22 cellular contexts compared by ENCODE assay signal in the genomic region with DNA sequence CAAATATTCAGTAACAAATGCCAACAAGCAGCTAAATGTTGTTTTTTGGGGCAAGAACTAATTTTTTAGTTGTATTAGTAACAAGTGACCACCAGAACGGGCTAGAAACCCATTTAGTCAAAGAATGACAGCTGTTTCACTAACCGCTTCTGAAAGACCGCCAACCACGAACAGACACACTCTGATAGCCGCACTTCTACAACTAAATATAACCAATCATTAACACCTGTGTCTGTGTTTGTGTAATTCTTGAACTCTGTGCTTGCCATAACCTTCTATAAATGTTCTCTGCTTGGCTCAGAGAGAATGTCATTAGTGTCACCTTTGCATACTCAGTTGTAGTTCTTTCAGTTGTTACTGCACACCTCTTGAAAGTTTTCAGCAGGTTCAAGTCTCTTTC.
DNase-seq lines count a peak whose midpoint lies in the region; ATAC-seq and TF ChIP-seq lines count a peak whose summit lies in the region.
"Had no signal": no experiment of that assay in that cellular context is flagged by ENCODE, and none has a peak within 500 bp of the region (broad histone marks: within the 10 kb centered on the region; RNA-seq: fewer than 3 reads in every experiment).

No MANE protein-coding gene starts in this region.

- H3K9ac ChIP-seq in MM.1S (ENCODE audit: low read length), result peak overlapping the region; percentile 46
- H3K9ac ChIP-seq in mammary epithelial cell (ENCODE audit: insufficient read depth, low read length), result no peak overlapping the region
- H3K9ac ChIP-seq: GM23248 had no signal

- DNase-seq in left ventricle myocardium superior (no peak), left ventricle myocardium inferior (no peak), MM.1S (peak; percentile 95), osteoblast (ENCODE audit: insufficient read length, low spot score, missing footprints) (peak; percentile 11), mammary epithelial cell (no peak)
- DNase-seq in activated CD8-positive, alpha-beta memory T cell treated with anti-CD3 and anti-CD28 coated beads for 24 hours, result no peak
- DNase-seq: activated CD4-positive, alpha-beta T cell treated with anti-CD3 and anti-CD28 coated beads, Interleukin-2, amount 50 U/mL, for 48 hours; activated CD4-positive, CD25-positive, alpha-beta regulatory T cell treated with anti-CD3 and anti-CD28 coated beads, Interleukin-2, amount 50 U/mL, for 72 hours; activated naive CD4-positive, alpha-beta T cell treated with Interleukin-2 at 50 U/mL for 16 hours; CD4-positive, alpha-beta T cell; DND-41; GM23248; heart right ventricle; mucosa of descending colon; NCI-H1092 treated with DMSO at 0.1 percent for 48 hours; NCI-H187; PC-3; SHP77 treated with DMSO at 0.1 percent for 48 hours; stimulated activated CD4-positive, alpha-beta T cell treated with anti-CD3 and anti-CD28 coated beads, Interleukin-4, amount 100 ng/mL, for 24 hours had no signal

- H3K4me2 ChIP-seq in MM.1S (ENCODE audit: low read depth, low read length), result peak overlapping the region; percentile 52
- H3K4me2 ChIP-seq in osteoblast (ENCODE audit: insufficient read depth, low read length), result no peak overlapping the region
- no peak overlapping the region for H3K4me2 ChIP-seq in mammary epithelial cell (ENCODE audit: insufficient read depth, low read depth, low read length)

- H3K4me3 ChIP-seq in left ventricle myocardium inferior (no peak overlapping the region), MM.1S (ENCODE audit: low read length) (peak overlapping the region; percentile 32; the same call in 1 of the 2 replicates), osteoblast (ENCODE audit: insufficient read depth, low read length) (no peak overlapping the region), mammary epithelial cell (replicated peaks in 1 of 3; ENCODE audit: insufficient read depth in 1 of 3, low read depth in 2 of 3, low read length in 3 of 3) (no peak overlapping the region)
- H3K4me3 ChIP-seq: GM23248, heart right ventricle, mucosa of descending colon, tibial nerve had no signal

- TF ChIP-seq CTCF in left ventricle myocardium inferior (IDR thresholded peaks at IDR 0.05; ENCODE audit: borderline replicate concordance) (no peak), MM.1S (IDR thresholded peaks at IDR 0.05; ENCODE audit: low read length) (no peak), osteoblast (IDR thresholded peaks at IDR 0.05; ENCODE audit: extremely low read depth, low read depth, low read length) (no peak), mammary epithelial cell (conservative IDR thresholded peaks at IDR 0.05 in 1 of 2, IDR thresholded peaks at IDR 0.05 in 1 of 2; ENCODE audit: extremely low read depth in 1 of 2, insufficient read depth in 1 of 2, low read depth in 1 of 2, low read length in 2 of 2) (no peak)

- H3K79me2 ChIP-seq in MM.1S (ENCODE audit: low read length) (no peaks in the 10 kb centered on the region), osteoblast (ENCODE audit: insufficient read depth, low read length) (no peaks in the 10 kb centered on the region), mammary epithelial cell (ENCODE audit: insufficient read depth, low read length) (no peaks in the 10 kb centered on the region)

- H3K9me2 ChIP-seq in MM.1S (replicated peaks; ENCODE audit: insufficient read depth, low read length), result no peaks in the 10 kb centered on the region

- H3K27ac ChIP-seq in left ventricle myocardium inferior (replicated peaks) (no peak overlapping the region), MM.1S (ENCODE audit: low read length) (peak overlapping the region; percentile 91), osteoblast (ENCODE audit: low read depth, low read length) (no peak overlapping the region), mammary epithelial cell (ENCODE audit: insufficient read depth, low read depth, low read length) (no peak overlapping the region)
- H3K27ac ChIP-seq: GM23248, heart right ventricle, tibial nerve had no signal

- ATAC-seq in left ventricle myocardium superior (peak; percentile 75), HG02852 (IDR thresholded peaks at IDR 0.05; ENCODE audit: unreplicated experiment) (peak; percentile 74), HG03378 (IDR thresholded peaks at IDR 0.05; ENCODE audit: unreplicated experiment) (no peak)
- ATAC-seq: mucosa of descending colon, PC-3 had no signal

- BruUV-seq in mammary epithelial cell (replicated peaks; lab: Mats Ljungman, UMichigan), result no TSS peak

- intact Hi-C loops in left ventricle myocardium superior (cut with micrococcal nuclease), result no loop called here
- intact Hi-C loops in left ventricle myocardium inferior (cut with micrococcal nuclease), result no loop called here
- intact Hi-C loops in mammary epithelial cell (cut with micrococcal nuclease), result no loop called here

- H4K20me1 ChIP-seq in MM.1S (ENCODE audit: insufficient read depth, low read length) (no peaks in the 10 kb centered on the region), osteoblast (ENCODE audit: insufficient read depth, low read length) (no peaks in the 10 kb centered on the region), mammary epithelial cell (ENCODE audit: insufficient read depth, low read length) (no peaks in the 10 kb centered on the region)

- no peak overlapping the region for H2AFZ ChIP-seq in MM.1S (ENCODE audit: low read length)
- H2AFZ ChIP-seq in osteoblast (ENCODE audit: low read length), result no peak overlapping the region
- H2AFZ ChIP-seq in mammary epithelial cell (ENCODE audit: low read depth, low read length), result no peak overlapping the region
- H2AFZ ChIP-seq: GM23248 had no signal

- CTCF ChIA-PET in mammary epithelial cell (lab: Charles Lee; ENCODE audit: low non-redundant PET), result no interaction called here

- WGBS in mammary epithelial cell (ENCODE audit: low coverage, missing lambda C conversion rate), result 51% methylated on average over 5 of the region's 5 CpGs

- dilution Hi-C loops in mammary epithelial cell (cut with HindIII; ENCODE audit: low sequenced_read_pairs), result no loop called here

- in situ Hi-C loops in mammary epithelial cell (cut with MboI; ENCODE audit: low sequenced_read_pairs in 2 of 2), result no loop called here

- H3K4me1 ChIP-seq in left ventricle myocardium inferior (no peaks in the 10 kb centered on the region), MM.1S (ENCODE audit: low read length) (peaks cover 41% of the 10 kb centered on the region), osteoblast (ENCODE audit: insufficient read depth, low read length) (no peaks in the 10 kb centered on the region), mammary epithelial cell (ENCODE audit: insufficient read depth, low read length) (no peaks in the 10 kb centered on the region)
- H3K4me1 ChIP-seq: heart right ventricle, tibial nerve had no signal

- peaks cover 25% of the 10 kb centered on the region for H3F3A ChIP-seq in MM.1S (ENCODE audit: insufficient read depth, low read length)

- no peaks in the 10 kb centered on the region for H3K27me3 ChIP-seq in left ventricle myocardium inferior (ENCODE audit: low read depth)
- H3K27me3 ChIP-seq in MM.1S (replicated peaks; ENCODE audit: insufficient read depth, low read length), result no peaks in the 10 kb centered on the region
- H3K27me3 ChIP-seq in osteoblast (ENCODE audit: insufficient read depth, low read length), result no peaks in the 10 kb centered on the region
- no peaks in the 10 kb centered on the region for H3K27me3 ChIP-seq in mammary epithelial cell (ENCODE audit: insufficient read depth, low read length)
- H3K27me3 ChIP-seq: heart right ventricle, tibial nerve had no signal

- no peaks in the 10 kb centered on the region for H3K9me3 ChIP-seq in left ventricle myocardium inferior (replicated peaks)
- H3K9me3 ChIP-seq in MM.1S (replicated peaks; ENCODE audit: insufficient read depth, low read length), result no peaks in the 10 kb centered on the region
- H3K9me3 ChIP-seq in osteoblast (ENCODE audit: low read depth, low read length), result peaks cover 7% of the 10 kb centered on the region
- peaks cover 2% of the 10 kb centered on the region for H3K9me3 ChIP-seq in mammary epithelial cell (replicated peaks; ENCODE audit: insufficient read depth, low read length)
- H3K9me3 ChIP-seq: heart right ventricle, mucosa of descending colon, tibial nerve had no signal

- no peaks in the 10 kb centered on the region for H3K36me3 ChIP-seq in left ventricle myocardium inferior
- H3K36me3 ChIP-seq in MM.1S (replicated peaks; ENCODE audit: insufficient read depth, low read length), result no peaks in the 10 kb centered on the region
- no peaks in the 10 kb centered on the region for H3K36me3 ChIP-seq in osteoblast (ENCODE audit: insufficient read depth, low read length)
- no peaks in the 10 kb centered on the region for H3K36me3 ChIP-seq in mammary epithelial cell (ENCODE audit: insufficient read depth, low read length)
- H3K36me3 ChIP-seq: heart right ventricle, tibial nerve had no signal

Comparison
In these comparisons a context has a peak if more than half of its experiments do, and no peak if none do; other contexts are left out.
1. DNase-seq: peak in MM.1S (single experiment) and osteoblast (single experiment); none in left ventricle myocardium superior (single experiment), left ventricle myocardium inferior (single experiment), activated CD8-positive, alpha-beta memory T cell treated with anti-CD3 and anti-CD28 coated beads for 24 hours (single experiment) and mammary epithelial cell (single experiment).